In the genomic region with DNA sequence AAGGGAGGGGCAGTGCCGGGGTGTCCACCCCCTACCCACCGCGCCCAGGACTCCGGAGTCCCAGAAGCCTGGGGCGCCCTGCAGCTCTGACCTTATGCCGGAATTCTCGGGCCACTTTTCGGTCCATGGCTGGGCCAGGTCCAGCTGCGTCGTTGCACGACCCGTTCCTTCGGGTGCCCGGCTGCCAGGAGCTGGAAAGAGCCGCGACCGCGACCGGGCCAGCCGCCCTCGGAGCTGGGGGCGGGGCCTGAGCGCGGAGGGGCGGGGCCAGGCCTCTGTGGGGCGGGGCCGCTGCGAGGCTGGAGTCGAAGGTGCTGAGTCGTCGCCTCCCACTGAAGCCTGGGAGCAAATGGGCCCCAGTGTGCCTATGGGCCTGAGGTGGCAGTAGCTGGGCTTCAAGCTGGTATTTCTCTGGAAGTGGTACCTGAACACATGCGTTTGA, we compare ENCODE assay signal across 9 cellular contexts. TPM values are rescaled to one million over a fixed set of nuclear protein-coding genes. Genes with fewer than 3 reads are reported as not detected.
DNase-seq lines count a peak whose midpoint lies in the region; ATAC-seq and TF ChIP-seq lines count a peak whose summit lies in the region.
"Had no signal": no experiment of that assay in that cellular context is flagged by ENCODE, and none has a peak within 500 bp of the region (broad histone marks: within the 10 kb centered on the region; RNA-seq: fewer than 3 reads in every experiment).

A gene (minus strand): TSS at position 236 of the 442 bp plus-strand sequence. CDS start 109 bp downstream, at position 127.

- DNase-seq in DMS53 (lab: John Stamatoyannopoulos, UW): peak; percentile 84
- DNase-seq in T-cell: peak in 3 of 34 experiments; percentile 3 to 6 (median 4)
- DNase-seq in foreskin keratinocyte: no peak
- peak; percentile 53 for DNase-seq in sciatic nerve (ENCODE audit: low spot score)
- DNase-seq in NCI-H345 treated with DMSO at 0.1 percent for 48 hours (lab: John Stamatoyannopoulos, UW; ENCODE audit: unreplicated experiment): no peak
- DNase-seq in NOMO-1 treated with dmso at 0.1 percent for 144 hours (lab: John Stamatoyannopoulos, UW; ENCODE audit: unreplicated experiment): no peak

- H3K27ac Mint-ChIP-seq in T-cell: no peak within 1 kb of the TSS
- H3K27ac Mint-ChIP-seq: activated naive CD4-positive, alpha-beta T cell treated with anti-CD3 and anti-CD28 coated beads, Interleukin-2, amount 50 U/mL, for 24 hours had no signal

- peaks cover 3 to 6% (median 4%) of the 10 kb centered on the region in 3 donors for H3K4me1 Mint-ChIP-seq in T-cell
- H3K4me1 Mint-ChIP-seq: activated naive CD4-positive, alpha-beta T cell treated with anti-CD3 and anti-CD28 coated beads, Interleukin-2, amount 50 U/mL, for 24 hours had no signal

- intact Hi-C loops in sciatic nerve (cut with DNase I): no loop called here

- no peaks in the 10 kb centered on the region for H3K4me1 ChIP-seq in foreskin keratinocyte

- peaks cover 41 to 46% of the 10 kb centered on the region in 2 donors for H3K27me3 Mint-ChIP-seq in T-cell

- peaks cover 44% of the 10 kb centered on the region for H3K27me3 ChIP-seq in foreskin keratinocyte

- CTCF ChIA-PET in T-cell (lab: Charles Lee): interaction anchor here in 1 of 2 donors (0.6 kb wide), 1 partner anchor 26 kb away, joined by 3 read pairs; no protein-coding TSS in a partner anchor

- TF ChIP-seq CTCF in foreskin keratinocyte (conservative IDR thresholded peaks at IDR 0.05): no peak

- no peak within 1 kb of the TSS for H3K27ac ChIP-seq in foreskin keratinocyte

- peak within 1 kb of the TSS in 1 of 3 donors; percentile 44 for H3K4me3 Mint-ChIP-seq in T-cell
- H3K4me3 Mint-ChIP-seq: activated naive CD4-positive, alpha-beta T cell treated with anti-CD3 and anti-CD28 coated beads, Interleukin-2, amount 50 U/mL, for 24 hours had no signal

- no peaks in the 10 kb centered on the region for H3K9me3 Mint-ChIP-seq in T-cell
- H3K9me3 Mint-ChIP-seq: activated naive CD4-positive, alpha-beta T cell treated with anti-CD3 and anti-CD28 coated beads, Interleukin-2, amount 50 U/mL, for 24 hours had no signal

- POLR2A ChIA-PET in T-cell (lab: Charles Lee): interaction anchor here in 1 of 2 donors (0.7 kb wide), 1 partner anchor 9 kb away, joined by 4 read pairs; no protein-coding TSS in a partner anchor

- H3K36me3 Mint-ChIP-seq in T-cell: no peaks in the 10 kb centered on the region
- H3K36me3 Mint-ChIP-seq: activated naive CD4-positive, alpha-beta T cell treated with anti-CD3 and anti-CD28 coated beads, Interleukin-2, amount 50 U/mL, for 24 hours had no signal

- peak in 3 of 4 experiments; percentile 28 to 74 (median 35) for ATAC-seq in T-cell (replicated peaks in 1 of 4)
- peak; percentile 71 for ATAC-seq in foreskin keratinocyte
- no peak for ATAC-seq in sciatic nerve
- ATAC-seq in HG02938 (IDR thresholded peaks at IDR 0.05; ENCODE audit: unreplicated experiment): no peak
- ATAC-seq in GM18520 (IDR thresholded peaks at IDR 0.05; ENCODE audit: unreplicated experiment): no peak

RNA-seq across cellular contexts. Expression of the gene that starts here (rescaled TPM):
- not detected for total RNA-seq in T-cell
- total RNA-seq in foreskin keratinocyte: not detected in 2 replicates
- polyA plus RNA-seq in foreskin keratinocyte: not detected in 2 replicates
- not detected for total RNA-seq in sciatic nerve

Comparison
In these comparisons a context has a peak if more than half of its experiments do, and no peak if none do; other contexts are left out.
1. Peak in ATAC-seq in T-cell; RNA of the gene not detected or under 1 TPM.
2. Peak in ATAC-seq in foreskin keratinocyte; RNA of the gene not detected or under 1 TPM.
3. Peak in DNase-seq in sciatic nerve; RNA of the gene not detected or under 1 TPM.